In the genomic region with DNA sequence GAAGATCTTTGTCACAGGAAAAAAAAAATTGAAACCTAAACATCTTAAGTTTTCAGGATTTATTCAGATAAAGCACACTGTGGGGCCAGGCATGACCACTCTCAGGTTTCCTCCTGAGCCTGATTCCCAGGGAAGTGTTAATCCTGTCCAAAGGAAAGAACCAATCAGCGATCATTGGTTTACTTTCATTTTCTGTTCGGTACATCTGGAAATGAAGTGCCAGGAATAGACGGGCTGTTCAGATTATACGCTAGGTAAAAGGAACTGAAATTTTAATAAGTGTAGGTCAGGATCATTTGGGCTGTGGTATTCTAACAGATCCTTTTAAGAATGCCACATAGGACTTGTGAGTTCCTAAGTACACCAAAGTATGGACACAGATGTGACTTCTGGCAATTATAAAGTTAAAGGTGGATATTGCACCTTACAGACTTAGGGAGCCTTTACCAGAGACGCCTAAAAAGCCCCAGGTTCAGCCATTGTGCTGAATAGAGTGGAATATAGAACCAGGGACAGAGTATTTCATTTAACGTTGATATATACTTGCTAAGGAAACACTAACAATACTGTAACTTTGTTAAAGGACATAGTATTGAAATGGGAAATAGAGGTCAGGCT, we compare ENCODE assay signal across 8 cellular contexts. TPM values are rescaled to one million over a fixed set of nuclear protein-coding genes. Genes with fewer than 3 reads are reported as not detected.
DNase-seq lines count a peak whose midpoint lies in the region; ATAC-seq and TF ChIP-seq lines count a peak whose summit lies in the region.

No MANE protein-coding gene starts in this region.

- no peaks in the 10 kb centered on the region for H3K27me3 ChIP-seq in OCI-LY1 (ENCODE audit: insufficient read depth, low read length)
- no peaks in the 10 kb centered on the region for H3K27me3 ChIP-seq in mesenchymal stem cell (ENCODE audit: control insufficient read depth in 1 of 2, insufficient read depth in 1 of 2, low read length in 2 of 2)

- peak overlapping the region; percentile 42 for H3K4me3 Mint-ChIP-seq in chondrocyte (ENCODE audit: unreplicated experiment)

- H3K9me3 ChIP-seq in OCI-LY1 (ENCODE audit: low read length) (no peaks in the 10 kb centered on the region), mesenchymal stem cell (ENCODE audit: control insufficient read depth, low read length) (no peaks in the 10 kb centered on the region)

- H3K18ac ChIP-seq in mesenchymal stem cell (ENCODE audit: low read depth in 1 of 2, low read length in 2 of 2), result no peak overlapping the region

- peak; percentile 44 for ATAC-seq in GM21423 (IDR thresholded peaks at IDR 0.05; ENCODE audit: unreplicated experiment)
- ATAC-seq in GM19467 (IDR thresholded peaks at IDR 0.05; ENCODE audit: unreplicated experiment), result no peak
- no peak for ATAC-seq in GM21717 (IDR thresholded peaks at IDR 0.05; ENCODE audit: unreplicated experiment)

- H4K91ac ChIP-seq in mesenchymal stem cell (ENCODE audit: low read length), result no peak overlapping the region

- H3K79me2 ChIP-seq in OCI-LY1 (ENCODE audit: insufficient read depth, low read length), result no peaks in the 10 kb centered on the region

- H3K9ac ChIP-seq in OCI-LY1 (ENCODE audit: low read length) (peak overlapping the region; percentile 6; the same call in 1 of the 2 replicates), mesenchymal stem cell (ENCODE audit: low read length) (peak overlapping the region; percentile 95)

- no peak overlapping the region for H3K4ac ChIP-seq in mesenchymal stem cell (ENCODE audit: low read depth in 1 of 2, low read length in 2 of 2)

- no peak overlapping the region for H4K8ac ChIP-seq in mesenchymal stem cell (ENCODE audit: low read length)

- H3K4me3 ChIP-seq in OCI-LY1 (ENCODE audit: low read depth, low read length, poor library complexity, severe bottlenecking) (no peak overlapping the region), mesenchymal stem cell (ENCODE audit: insufficient read depth in 1 of 2, low read depth in 1 of 2, low read length in 2 of 2) (peak overlapping the region in 1 of 2 experiments; percentile 89)

- 91% methylated on average over 4 of the region's 6 CpGs for WGBS in mesenchymal stem cell

- no peak overlapping the region for H2BK15ac ChIP-seq in mesenchymal stem cell (ENCODE audit: low read depth, poor library complexity, severe bottlenecking)

- H3K4me2 ChIP-seq in OCI-LY1 (ENCODE audit: low read length) (peak overlapping the region; percentile 51), mesenchymal stem cell (ENCODE audit: low read length, poor library complexity, severe bottlenecking) (no peak overlapping the region)

- peaks cover 5% of the 10 kb centered on the region for H3K4me1 ChIP-seq in OCI-LY1 (ENCODE audit: insufficient read depth, low read length, severe bottlenecking)
- no peaks in the 10 kb centered on the region for H3K4me1 ChIP-seq in mesenchymal stem cell (ENCODE audit: control insufficient read depth, insufficient read depth, low read depth, low read length)

- H2BK5ac ChIP-seq in mesenchymal stem cell (ENCODE audit: low read depth, low read length, poor library complexity, severe bottlenecking), result no peak overlapping the region

- no peaks in the 10 kb centered on the region for H3K9me2 ChIP-seq in OCI-LY1 (ENCODE audit: low read depth, low read length)

- H3K14ac ChIP-seq in mesenchymal stem cell (ENCODE audit: low read length in 2 of 2), result no peak overlapping the region

- H3K36me3 Mint-ChIP-seq in chondrocyte (ENCODE audit: low read depth), result peaks cover 1% of the 10 kb centered on the region

- no peaks in the 10 kb centered on the region for H4K20me1 ChIP-seq in OCI-LY1 (ENCODE audit: insufficient read depth, low read length)

- intact Hi-C loops in posterior vena cava (cut with DNase I), result no loop called here

- TF ChIP-seq CTCF in OCI-LY1 (IDR thresholded peaks at IDR 0.05; ENCODE audit: low read length) (no peak), chondrocyte (IDR thresholded peaks at IDR 0.05) (no peak)

- H2AFZ ChIP-seq in OCI-LY1 (ENCODE audit: low read length) (no peak overlapping the region), mesenchymal stem cell (ENCODE audit: low read depth, low read length) (no peak overlapping the region)

- no peaks in the 10 kb centered on the region for H3K9me3 Mint-ChIP-seq in chondrocyte (ENCODE audit: low read depth)

- H2BK12ac ChIP-seq in mesenchymal stem cell (ENCODE audit: low read length in 2 of 2), result no peak overlapping the region

- no peak overlapping the region for H3K23ac ChIP-seq in mesenchymal stem cell (ENCODE audit: low read length in 2 of 2)

- no peak overlapping the region for H2BK120ac ChIP-seq in mesenchymal stem cell (ENCODE audit: low read depth, low read length)

- H3K27me3 Mint-ChIP-seq in chondrocyte (ENCODE audit: low read depth), result no peaks in the 10 kb centered on the region

- no peaks in the 10 kb centered on the region for H3F3A ChIP-seq in OCI-LY1 (ENCODE audit: insufficient read depth, low read length)

- no peaks in the 10 kb centered on the region for H3K79me1 ChIP-seq in mesenchymal stem cell (replicated peaks; ENCODE audit: low read length, poor library complexity, severe bottlenecking)

- DNase-seq in AML-193 (lab: John Stamatoyannopoulos, UW), result peak; percentile 43 to 53
- DNase-seq in chondrocyte (ENCODE audit: low spot score), result no peak
- peak; percentile 51 for DNase-seq in mesenchymal stem cell
- DNase-seq in posterior vena cava (ENCODE audit: low spot score), result no peak

- peaks cover 4% of the 10 kb centered on the region for H3K4me1 Mint-ChIP-seq in chondrocyte (ENCODE audit: low read depth)

- no peak overlapping the region for H2AK5ac ChIP-seq in mesenchymal stem cell (ENCODE audit: low read length, severe bottlenecking)

- no peak overlapping the region for H3K27ac Mint-ChIP-seq in chondrocyte (ENCODE audit: unreplicated experiment)

- H3K27ac ChIP-seq in OCI-LY1 (ENCODE audit: low read depth, low read length, poor library complexity, severe bottlenecking), result no peak overlapping the region
- no peak overlapping the region for H3K27ac ChIP-seq in mesenchymal stem cell (ENCODE audit: low read length, poor library complexity, severe bottlenecking)

- peaks cover 80% of the 10 kb centered on the region for H3K36me3 ChIP-seq in OCI-LY1 (ENCODE audit: insufficient read depth, low read length)
- peaks cover 0 to 5% of the 10 kb centered on the region in 2 experiments for H3K36me3 ChIP-seq in mesenchymal stem cell (ENCODE audit: control insufficient read depth in 1 of 2, insufficient read depth in 2 of 2, low read depth in 1 of 2, low read length in 2 of 2)

RNA-seq across cellular contexts. Expression of a gene that starts 9.3 kb away (rescaled TPM):
- total RNA-seq in chondrocyte (57.5 to 67.1 TPM (median 65.4 TPM) in 3 replicates), posterior vena cava (10 to 100 TPM; 45.7 to 47.9 TPM)
- polyA plus RNA-seq in mesenchymal stem cell (2013, experiment 1 of 2), result 39.3 TPM
- 39.0 TPM for polyA plus RNA-seq in mesenchymal stem cell (2013, experiment 2 of 2)

RNA-seq across cellular contexts. Expression of a gene that starts 32.7 kb away (rescaled TPM):
- 20.4 to 34.2 TPM (median 22.1 TPM) in 3 replicates for total RNA-seq in chondrocyte
- 41.8 TPM for polyA plus RNA-seq in mesenchymal stem cell (2013, experiment 1 of 2)
- 43.5 TPM for polyA plus RNA-seq in mesenchymal stem cell (2013, experiment 2 of 2)
- total RNA-seq in posterior vena cava, result 10 to 100 TPM; 18.1 to 28.8 TPM

Comparison
In these comparisons a context has a peak if more than half of its experiments do, and no peak if none do; other contexts are left out.
1. DNase-seq: peak in AML-193 (2 of 2) and mesenchymal stem cell (single experiment); none in chondrocyte (single experiment) and posterior vena cava (single experiment).